In the genomic region with DNA sequence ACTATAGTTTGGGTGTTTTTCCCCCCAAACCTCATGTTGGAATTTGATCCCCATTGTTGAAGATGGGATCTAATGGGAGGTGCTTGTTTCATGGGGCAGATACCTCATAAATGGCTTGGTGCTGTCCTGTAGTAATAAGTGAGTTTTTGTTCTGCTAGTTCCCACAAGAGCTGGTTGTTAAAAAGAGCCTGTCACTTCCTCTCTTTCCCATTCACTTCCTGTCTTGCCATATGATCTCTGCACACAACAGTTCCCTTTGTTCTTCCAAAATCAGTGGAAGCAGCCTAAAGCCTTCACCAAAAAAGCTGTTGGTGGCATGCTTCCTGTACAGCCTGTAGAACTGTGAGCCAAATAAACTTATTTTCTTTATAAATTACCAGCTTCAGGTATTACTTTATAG, we compare ENCODE assay signal across 20 cellular contexts.
A peak's percentile ranks its signal among the peaks of the same experiment; 100 is the strongest.
DNase-seq lines count a peak whose midpoint lies in the region; TF ChIP-seq lines count a peak whose summit lies in the region.
"Had no signal": no experiment of that assay in that cellular context is flagged by ENCODE, and none has a peak within 500 bp of the region (broad histone marks: within the 10 kb centered on the region; RNA-seq: fewer than 3 reads in every experiment).

No MANE protein-coding gene starts in this region.

- no peaks in the 10 kb centered on the region for H3K36me3 ChIP-seq in mesodermal cell (ENCODE audit: control insufficient read depth, insufficient read depth, low read length)
- H3K36me3 ChIP-seq in adrenal gland (replicated peaks in 1 of 2): no peaks in the 10 kb centered on the region
- H3K36me3 ChIP-seq in esophagus muscularis mucosa: no peaks in the 10 kb centered on the region

- DNase-seq in DMS53 (lab: John Stamatoyannopoulos, UW) (peak; percentile 15), DMS53 treated with DMSO at 0.1 percent for 48 hours (lab: John Stamatoyannopoulos, UW; ENCODE audit: unreplicated experiment) (no peak), HT1080 (ENCODE audit: low read depth) (peak; percentile 92), SK-MEL-5 (ENCODE audit: low read depth, low spot score) (peak; percentile 99), adrenal gland (no peak), esophagus muscularis mucosa (ENCODE audit: extremely low spot score) (no peak), NCI-H510A treated with DMSO at 0.1 percent for 48 hours (lab: John Stamatoyannopoulos, UW) (no peak)
- DNase-seq: 8988T; Calu3; CD4-positive, alpha-beta T cell; DMS79 treated with DMSO at 0.1 percent for 48 hours; GF-D8; GOT3; NCI-H1417 treated with DMSO at 0.1 percent for 48 hours; NCI-H187 treated with DMSO at 0.1 percent for 48 hours; NCI-H2171; Right ventricle myocardium superior had no signal

- no peak for TF ChIP-seq CTCF in adrenal gland (IDR thresholded peaks at IDR 0.05)
- no peak for TF ChIP-seq CTCF in esophagus muscularis mucosa (IDR thresholded peaks at IDR 0.05)

- TF ChIP-seq EP300 in esophagus muscularis mucosa (IDR thresholded peaks at IDR 0.05): no peak

- no peaks in the 10 kb centered on the region for H3K27me3 ChIP-seq in adrenal gland
- H3K27me3 ChIP-seq in esophagus muscularis mucosa: no peaks in the 10 kb centered on the region

- H3K4me1 ChIP-seq in mesodermal cell (ENCODE audit: control insufficient read depth, insufficient read depth, low read length, poor library complexity, severe bottlenecking): no peaks in the 10 kb centered on the region
- H3K4me1 ChIP-seq in adrenal gland (replicated peaks in 1 of 2): no peaks in the 10 kb centered on the region
- H3K4me1 ChIP-seq in esophagus muscularis mucosa: no peaks in the 10 kb centered on the region

- H3K9me3 ChIP-seq in mesodermal cell (ENCODE audit: control insufficient read depth, low read length) (peaks cover 5% of the 10 kb centered on the region), adrenal gland (replicated peaks in 1 of 3) (no peaks in the 10 kb centered on the region), esophagus muscularis mucosa (peaks cover 0 to 25% (median 10%) of the 10 kb centered on the region in 4 donors)

- H3K4me3 ChIP-seq in mesodermal cell (ENCODE audit: extremely low read depth, insufficient read depth, low read length, poor library complexity, severe bottlenecking): no peak overlapping the region
- H3K4me3 ChIP-seq in adrenal gland: no peak overlapping the region
- H3K4me3 ChIP-seq in esophagus muscularis mucosa: no peak overlapping the region
- H3K4me3 ChIP-seq: K562, SK-N-MC had no signal

- TF ChIP-seq POLR2A in adrenal gland (IDR thresholded peaks at IDR 0.05) (no peak), esophagus muscularis mucosa (IDR thresholded peaks at IDR 0.05; ENCODE audit: low read depth) (no peak)

- intact Hi-C loops in adrenal gland (cut with DNase I) (no loop called here), esophagus muscularis mucosa (cut with DNase I) (no loop called here)

- H3K27ac ChIP-seq in mesodermal cell (ENCODE audit: low read depth, low read length, severe bottlenecking) (peak overlapping the region; percentile 46), adrenal gland (no peak overlapping the region), esophagus muscularis mucosa (replicated peaks in 1 of 4) (no peak overlapping the region)
- H3K27ac ChIP-seq: SK-N-MC had no signal

- in situ Hi-C loops in SK-MEL-5 (cut with HindIII; ENCODE audit: low pct_unique_long_range_greater_than_20kb, low sequenced_read_pairs): no loop called here

Comparison
In these comparisons a context has a peak if more than half of its experiments do, and no peak if none do; other contexts are left out.
1. DNase-seq: peak in DMS53 (single experiment), HT1080 (single experiment) and SK-MEL-5 (single experiment); none in DMS53 treated with DMSO at 0.1 percent for 48 hours (single experiment), adrenal gland (0 of 7), esophagus muscularis mucosa (single experiment) and NCI-H510A treated with DMSO at 0.1 percent for 48 hours (single experiment).